ENCODE assay signal across 29 cellular contexts in genomic region chr16:19434584-19434983, GRCh38. TPM values are rescaled to one million over a fixed set of nuclear protein-coding genes. Genes with fewer than 3 reads are reported as not detected.
"Had no signal": no experiment of that assay in that cellular context is flagged by ENCODE, and none has a peak within 500 bp of the region (broad histone marks: within the 10 kb centered on the region; RNA-seq: fewer than 3 reads in every experiment).

No MANE protein-coding gene starts in this region.

- H3K27me3 ChIP-seq: ascending aorta, cardiac muscle cell had no signal

- ATAC-seq: activated CD8-positive, alpha-beta memory T cell treated with anti-CD3 and anti-CD28 coated beads, Interleukin-2, amount 10 ng/mL, durations not matched to agents 7 days and 5 days; activated CD8-positive, alpha-beta T cell treated with anti-CD3 and anti-CD28 coated beads for 36 hours; activated naive CD8-positive, alpha-beta T cell treated with anti-CD3 and anti-CD28 coated beads, Interleukin-2, amount 50 U/mL, for 24 hours had no signal

- H3K4me1 ChIP-seq: ascending aorta had no signal

- DNase-seq: activated B cell treated with CpG ODN at 0.5 μM for 24 hours; activated CD4-positive, alpha-beta memory T cell treated with anti-CD3 and anti-CD28 coated beads for 36 hours; activated CD4-positive, alpha-beta T cell treated with anti-CD3 and anti-CD28 coated beads for 4 hours; activated CD4-positive, alpha-beta T cell treated with anti-CD3 and anti-CD28 coated beads, Interleukin-2, amount 10 ng/mL, durations not matched to agents 24 days and 14 days; activated CD4-positive, alpha-beta T cell treated with anti-CD3 and anti-CD28 coated beads, Interleukin-2, amount 50 U/mL, for 1 hour; activated CD4-positive, alpha-beta T cell treated with anti-CD3 and anti-CD28 coated beads, Interleukin-2, amount 50 U/mL, for 4 hours; activated CD4-positive, CD25-positive, alpha-beta regulatory T cell treated with anti-CD3 and anti-CD28 coated beads, Interleukin-2, amount 50 U/mL, for 72 hours; activated CD8-positive, alpha-beta memory T cell treated with anti-CD3 and anti-CD28 coated beads, Interleukin-2, amount 10 ng/mL, durations not matched to agents 7 days and 5 days; activated CD8-positive, alpha-beta memory T cell treated with anti-CD3 and anti-CD28 coated beads, Interleukin-2, amount 50 U/mL, for 48 hours; activated CD8-positive, alpha-beta T cell treated with anti-CD3 and anti-CD28 coated beads for 36 hours; activated effector memory CD4-positive, alpha-beta T cell treated with Interleukin-2 at 50 U/mL for 16 hours; activated gamma-delta T cell; activated naive CD4-positive, alpha-beta T cell treated with anti-CD3 and anti-CD28 coated beads, Interleukin-2, amount 10 ng/mL, durations not matched to agents 7 days and 5 days; activated naive CD4-positive, alpha-beta T cell treated with Interleukin-2 at 50 U/mL for 16 hours; activated naive CD8-positive, alpha-beta T cell treated with anti-CD3 and anti-CD28 coated beads, Interleukin-2, amount 10 ng/mL, durations not matched to agents 7 days and 5 days; activated naive CD8-positive, alpha-beta T cell treated with anti-CD3 and anti-CD28 coated beads, Interleukin-2, amount 50 U/mL, for 24 hours; activated T-cell treated with anti-CD3 and anti-CD28 coated beads, Interleukin-2, amount 50 U/mL, for 24 hours; activated T-cell treated with anti-CD3 and anti-CD28 coated beads, Interleukin-2, amount 50 U/mL, for 48 hours; amygdala; anterior cingulate cortex; caudate nucleus; cerebellar nuclear complex; T-helper 1 cell; T-helper 2 cell; T-helper 9 cell had no signal

- H3K36me3 ChIP-seq: ascending aorta, cardiac muscle cell had no signal

- H3K9me3 ChIP-seq: ascending aorta had no signal

- H3K4me3 ChIP-seq: ascending aorta, cardiac muscle cell had no signal

- H3K27ac ChIP-seq: ascending aorta, cardiac muscle cell, VCaP had no signal

RNA-seq across cellular contexts. Expression of gene TMC5, which starts 16.9 kb away (rescaled TPM):
- total RNA-seq: activated B cell treated with CpG ODN at 0.5 μM for 24 hours; activated CD4-positive, alpha-beta memory T cell treated with anti-CD3 and anti-CD28 coated beads for 36 hours; activated CD4-positive, alpha-beta T cell treated with anti-CD3 and anti-CD28 coated beads, Interleukin-2, amount 10 ng/mL, durations not matched to agents 24 days and 14 days; activated CD8-positive, alpha-beta T cell treated with anti-CD3 and anti-CD28 coated beads for 36 hours; activated naive CD8-positive, alpha-beta T cell treated with anti-CD3 and anti-CD28 coated beads, Interleukin-2, amount 10 ng/mL, durations not matched to agents 7 days and 5 days; activated T-helper 2 cell treated with anti-CD3 and anti-CD28 coated beads, Interferon-gamma antibody, Interleukin-2, Interleukin-4, amounts not matched to agents 10 μg/mL and 5 μg/mL and 100 μg/mL, durations not matched to agents 14 hours and 24 hours and 36 hours; ascending aorta had no signal
